In genomic region chr21:41064325-41064724, GRCh38 we compare ENCODE assay signal across 24 cellular contexts.
"Had no signal": no experiment of that assay in that cellular context is flagged by ENCODE, and none has a peak within 500 bp of the region (broad histone marks: within the 10 kb centered on the region; RNA-seq: fewer than 3 reads in every experiment).

No MANE protein-coding gene starts in this region.

- H3K27me3 ChIP-seq: body of pancreas, colonic mucosa, vagina had no signal

- H3K4me1 ChIP-seq: colonic mucosa, vagina had no signal

- H3K4me3 ChIP-seq: body of pancreas, colonic mucosa, skin epidermis, vagina had no signal

- H3K4me3 Mint-ChIP-seq: activated CD4-positive, alpha-beta memory T cell treated with anti-CD3 and anti-CD28 coated beads, Interleukin-2, amount 10 ng/mL, durations not matched to agents 7 days and 5 days; activated naive CD8-positive, alpha-beta T cell treated with anti-CD3 and anti-CD28 coated beads, Interleukin-2, amount 10 ng/mL, durations not matched to agents 7 days and 5 days; central memory CD8-positive, alpha-beta T cell; endodermal cell; natural killer cell treated with Interleukin-12 subunit alpha and Interleukin-12 subunit beta and Interleukin-15 and Interleukin-18, amount 100 ng/mL, for 72 hours; stimulated activated naive CD8-positive, alpha-beta T cell treated with anti-CD3 and anti-CD28 coated beads, Interleukin-15, amount 100 ng/mL, for 72 hours had no signal

- H3K27ac Mint-ChIP-seq: activated CD4-positive, alpha-beta memory T cell treated with anti-CD3 and anti-CD28 coated beads, Interleukin-2, amount 10 ng/mL, durations not matched to agents 7 days and 5 days; activated naive CD8-positive, alpha-beta T cell treated with anti-CD3 and anti-CD28 coated beads, Interleukin-2, amount 10 ng/mL, durations not matched to agents 7 days and 5 days; activated T-helper 2 cell treated with anti-CD3 and anti-CD28 coated beads, Interferon-gamma antibody, Interleukin-2, Interleukin-4, amounts not matched to agents 10 μg/mL and 5 μg/mL and 100 μg/mL, durations not matched to agents 14 hours and 24 hours and 36 hours; endodermal cell; natural killer cell treated with Interleukin-12 subunit alpha and Interleukin-12 subunit beta and Interleukin-15 and Interleukin-18, amount 100 ng/mL, for 72 hours; stimulated activated naive CD8-positive, alpha-beta T cell treated with anti-CD3 and anti-CD28 coated beads, Interleukin-15, amount 100 ng/mL, for 72 hours had no signal

- H3K36me3 Mint-ChIP-seq: activated naive CD8-positive, alpha-beta T cell treated with anti-CD3 and anti-CD28 coated beads, Interleukin-2, amount 10 ng/mL, durations not matched to agents 7 days and 5 days; natural killer cell treated with Interleukin-12 subunit alpha and Interleukin-12 subunit beta and Interleukin-15 and Interleukin-18, amount 100 ng/mL, for 72 hours had no signal

- H3K9me3 Mint-ChIP-seq: activated CD4-positive, alpha-beta memory T cell treated with anti-CD3 and anti-CD28 coated beads, Interleukin-2, amount 10 ng/mL, durations not matched to agents 7 days and 5 days; activated naive CD8-positive, alpha-beta T cell treated with anti-CD3 and anti-CD28 coated beads, Interleukin-2, amount 10 ng/mL, durations not matched to agents 7 days and 5 days; activated T-helper 2 cell treated with anti-CD3 and anti-CD28 coated beads, Interferon-gamma antibody, Interleukin-2, Interleukin-4, amounts not matched to agents 10 μg/mL and 5 μg/mL and 100 μg/mL, durations not matched to agents 14 hours and 24 hours and 36 hours; central memory CD8-positive, alpha-beta T cell; natural killer cell treated with Interleukin-12 subunit alpha and Interleukin-12 subunit beta and Interleukin-15 and Interleukin-18, amount 100 ng/mL, for 72 hours had no signal

- ATAC-seq: body of pancreas; natural killer cell treated with Interleukin-12 subunit alpha and Interleukin-12 subunit beta and Interleukin-15 and Interleukin-18, amount 100 ng/mL, for 72 hours; stimulated activated naive CD8-positive, alpha-beta T cell treated with anti-CD3 and anti-CD28 coated beads, Interleukin-15, amount 100 ng/mL, for 72 hours had no signal

- H3K27ac ChIP-seq: body of pancreas, colonic mucosa, epithelial cell of prostate, vagina had no signal

- DNase-seq: activated CD4-positive, alpha-beta memory T cell treated with anti-CD3 and anti-CD28 coated beads, Interleukin-2, amount 10 ng/mL, durations not matched to agents 7 days and 5 days; activated CD4-positive, alpha-beta T cell treated with anti-CD3 and anti-CD28 coated beads for 48 hours; activated CD4-positive, CD25-positive, alpha-beta regulatory T cell; activated naive CD4-positive, alpha-beta T cell treated with Interleukin-2 at 50 U/mL for 16 hours; activated naive CD8-positive, alpha-beta T cell treated with anti-CD3 and anti-CD28 coated beads, Interleukin-2, amount 10 ng/mL, durations not matched to agents 7 days and 5 days; activated T-cell treated with anti-CD3 and anti-CD28 coated beads, Interleukin-2, amount 50 U/mL, for 1 hour; body of pancreas; colonic mucosa; endodermal cell; foreskin melanocyte; kidney; posterior cingulate gyrus; retina; stimulated activated CD4-positive, alpha-beta T cell treated with anti-CD3 and anti-CD28 coated beads, Interleukin-2, amount 100 ng/mL, for 48 hours; stimulated activated naive CD8-positive, alpha-beta T cell treated with anti-CD3 and anti-CD28 coated beads, Interleukin-15, amount 100 ng/mL, for 72 hours; T-helper 1 cell; T-helper 9 cell; trophoblast cell had no signal

- H3K9me3 ChIP-seq: body of pancreas, colonic mucosa, vagina had no signal

- H3K36me3 ChIP-seq: colonic mucosa, vagina had no signal
